30 cellular contexts compared by ENCODE assay signal in the genomic region with DNA sequence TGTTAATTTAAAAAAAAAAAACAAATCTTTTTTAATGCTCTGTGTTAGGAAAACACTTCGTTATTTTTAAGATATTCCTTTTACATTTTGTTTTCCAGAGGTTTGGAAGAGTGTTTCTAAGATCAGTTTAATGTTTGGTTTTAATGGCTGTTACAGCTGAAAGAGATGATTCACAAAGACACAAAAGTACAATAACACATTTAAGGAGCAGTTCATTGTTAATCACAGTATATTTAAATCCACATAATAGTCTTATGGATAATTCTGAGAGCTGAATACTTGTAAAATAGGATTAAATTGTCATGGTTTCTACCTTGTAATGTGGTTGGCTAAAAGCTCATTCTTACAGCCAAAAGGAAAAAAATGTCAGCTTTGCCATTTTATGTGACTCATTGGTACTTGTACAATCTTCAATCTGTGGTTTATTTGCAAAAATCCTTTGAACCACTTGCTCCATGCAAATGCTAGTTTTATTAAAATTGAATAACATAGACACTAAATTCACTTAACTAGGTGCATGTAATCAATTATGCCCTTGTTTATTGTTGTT.
A peak's percentile ranks its signal among the peaks of the same experiment; 100 is the strongest.
DNase-seq lines count a peak whose midpoint lies in the region; ATAC-seq and FAIRE-seq lines count a peak whose summit lies in the region.
"Had no signal": no experiment of that assay in that cellular context is flagged by ENCODE, and none has a peak within 500 bp of the region (broad histone marks: within the 10 kb centered on the region; RNA-seq: fewer than 3 reads in every experiment).

No MANE protein-coding gene starts in this region.

- FAIRE-seq in endometrium (lab: Jason Lieb, UNC) = peak; percentile 93
- FAIRE-seq in small intestine (lab: Jason Lieb, UNC) = peak; percentile 83
- FAIRE-seq: GM12891 had no signal

- DNase-seq in DMS53 (lab: John Stamatoyannopoulos, UW) (peak; percentile 1), DMS53 treated with DMSO at 0.1 percent for 48 hours (lab: John Stamatoyannopoulos, UW; ENCODE audit: unreplicated experiment) (no peak), LHCN-M2 (ENCODE audit: low read depth) (peak; percentile 6), small intestine (no peak), dedifferentiated amniotic fluid mesenchymal stem cell (ENCODE audit: extremely low spot score) (no peak)
- DNase-seq: activated CD4-positive, alpha-beta T cell treated with anti-CD3 and anti-CD28 coated beads for 48 hours; activated effector memory CD4-positive, alpha-beta T cell treated with anti-CD3 and anti-CD28 coated beads, Interleukin-2, amount 50 U/mL, for 16 hours; activated naive CD8-positive, alpha-beta T cell treated with anti-CD3 and anti-CD28 coated beads for 36 hours; activated T-cell treated with anti-CD3 and anti-CD28 coated beads for 4 hours; aorta; CD4-positive, alpha-beta memory T cell; central memory CD4-positive, alpha-beta T cell; hippocampal formation; left colon; NCI-H146; NCI-H446; NCI-H748 treated with DMSO at 0.1 percent for 48 hours; nephron progenitor cell; ovary; SIG-M5; stimulated activated naive CD4-positive, alpha-beta T cell; SW 1271 had no signal

- no peak overlapping the region for H3K4me3 ChIP-seq in small intestine (ENCODE audit: low read depth in 1 of 2, low read length in 2 of 2)
- H3K4me3 ChIP-seq: gastroesophageal sphincter, HAP-1, ovary had no signal

- H3K27me3 ChIP-seq in small intestine (ENCODE audit: control insufficient read depth in 2 of 2, insufficient read depth in 2 of 2, low read length in 2 of 2) = no peaks in the 10 kb centered on the region
- H3K27me3 ChIP-seq: gastroesophageal sphincter had no signal

- H3K27ac ChIP-seq in small intestine (ENCODE audit: low read depth in 1 of 2, low read length in 1 of 2) = no peak overlapping the region
- H3K27ac ChIP-seq: 22Rv1, gastroesophageal sphincter, ovary had no signal

- H3K4me1 ChIP-seq in small intestine (ENCODE audit: control insufficient read depth in 2 of 2, insufficient read depth in 1 of 2, low read depth in 1 of 2, low read length in 1 of 2) = no peaks in the 10 kb centered on the region
- H3K4me1 ChIP-seq: gastroesophageal sphincter had no signal

- WGBS in small intestine, 3 donors = 53 to 73% (median 55%) methylated on average over 1 of the region's 1 CpG

- ATAC-seq in GM18870 (IDR thresholded peaks at IDR 0.05; ENCODE audit: unreplicated experiment) (no peak), GM18502 (IDR thresholded peaks at IDR 0.05; ENCODE audit: poor library complexity, unreplicated experiment) (no peak)
- ATAC-seq: esophagus mucosa, gastroesophageal sphincter, left colon had no signal

- no peaks in the 10 kb centered on the region for H3K9me3 ChIP-seq in small intestine (ENCODE audit: control insufficient read depth, low read depth)
- H3K9me3 ChIP-seq: gastroesophageal sphincter, HAP-1, ovary had no signal

- no peaks in the 10 kb centered on the region for H3K36me3 ChIP-seq in small intestine (ENCODE audit: control insufficient read depth in 2 of 2, insufficient read depth in 2 of 2, low read length in 2 of 2)
- H3K36me3 ChIP-seq: gastroesophageal sphincter, HAP-1, ovary had no signal

Comparison
In these comparisons a context has a peak if more than half of its experiments do, and no peak if none do; other contexts are left out.
1. DNase-seq: peak in DMS53 (single experiment) and LHCN-M2 (single experiment); none in DMS53 treated with DMSO at 0.1 percent for 48 hours (single experiment), small intestine (single experiment) and dedifferentiated amniotic fluid mesenchymal stem cell (single experiment).